ENCODE assay signal across 32 cellular contexts in the genomic region with DNA sequence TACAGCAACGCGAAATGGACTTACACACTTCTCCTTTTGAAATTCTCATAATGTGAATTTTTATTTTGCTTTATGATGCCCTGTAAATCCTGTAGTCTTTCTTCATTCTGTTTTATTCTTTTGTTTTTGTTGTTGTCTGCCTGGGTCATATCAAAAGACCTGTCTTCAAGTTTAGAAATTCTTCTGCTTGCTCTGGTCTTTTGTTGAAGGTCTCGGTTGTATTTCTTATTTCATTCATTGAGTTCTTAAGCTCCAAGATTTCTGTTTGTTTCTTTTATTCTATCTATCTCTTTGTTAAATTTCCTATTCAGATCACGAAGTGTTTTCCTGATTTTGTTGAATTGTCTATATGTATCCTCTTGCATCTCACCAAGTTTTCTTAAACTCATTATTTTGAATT.
"Had no signal": no experiment of that assay in that cellular context is flagged by ENCODE, and none has a peak within 500 bp of the region (broad histone marks: within the 10 kb centered on the region; RNA-seq: fewer than 3 reads in every experiment).

No MANE protein-coding gene starts in this region.

- H3K4me1 ChIP-seq: ascending aorta, breast epithelium had no signal

- FAIRE-seq: astrocyte had no signal

- DNase-seq: activated effector memory CD4-positive, alpha-beta T cell treated with anti-CD3 and anti-CD28 coated beads, Interleukin-2, amount 50 U/mL, for 16 hours; activated effector memory CD4-positive, alpha-beta T cell treated with Interleukin-2 at 50 U/mL for 16 hours; activated gamma-delta T cell; activated gamma-delta T cell treated with Interleukin-2 at 50 U/mL for 16 hours; activated naive CD4-positive, alpha-beta T cell; activated naive CD4-positive, alpha-beta T cell treated with anti-CD3 and anti-CD28 coated beads for 36 hours; activated naive CD4-positive, alpha-beta T cell treated with anti-CD3 and anti-CD28 coated beads, Interleukin-2, amount 10 ng/mL, durations not matched to agents 7 days and 5 days; activated naive CD4-positive, alpha-beta T cell treated with anti-CD3 and anti-CD28 coated beads, Interleukin-2, amount 50 U/mL, for 16 hours; activated naive CD4-positive, alpha-beta T cell treated with Interleukin-2 at 50 U/mL for 16 hours; activated naive CD8-positive, alpha-beta T cell treated with anti-CD3 and anti-CD28 coated beads for 36 hours; activated naive CD8-positive, alpha-beta T cell treated with anti-CD3 and anti-CD28 coated beads, Interleukin-2, amount 10 ng/mL, durations not matched to agents 7 days and 5 days; activated naive CD8-positive, alpha-beta T cell treated with anti-CD3 and anti-CD28 coated beads, Interleukin-2, amount 50 U/mL, for 24 hours; activated T-cell treated with anti-CD3 and anti-CD28 coated beads, Interleukin-2, amount 50 U/mL, for 1 hour; activated T-cell treated with anti-CD3 and anti-CD28 coated beads, Interleukin-2, amount 50 U/mL, for 24 hours; activated T-cell treated with anti-CD3 and anti-CD28 coated beads, Interleukin-2, amount 50 U/mL, for 4 hours; activated T-cell treated with anti-CD3 and anti-CD28 coated beads, Interleukin-2, amount 50 U/mL, for 48 hours; activated T-cell treated with anti-CD3 and anti-CD28 coated beads, Interleukin-2, amount 50 U/mL, for 72 hours; adrenal gland; amniotic stem cell; amygdala; anterior cingulate cortex; aorta; body of pancreas; brain microvascular endothelial cell; caudate nucleus; central memory CD4-positive, alpha-beta T cell; cerebellar nuclear complex had no signal

- H3K36me3 ChIP-seq: adrenal gland, ascending aorta, brain microvascular endothelial cell, breast epithelium, cardiac muscle cell had no signal

- H3K27ac ChIP-seq: adrenal gland, ascending aorta, body of pancreas, brain microvascular endothelial cell, breast epithelium, cardiac muscle cell had no signal

- H3K27me3 ChIP-seq: adrenal gland, ascending aorta, body of pancreas, brain microvascular endothelial cell, breast epithelium, cardiac muscle cell had no signal

- H3K4me3 ChIP-seq: adrenal gland, ascending aorta, body of pancreas, breast epithelium, cardiac muscle cell had no signal

- ATAC-seq: activated naive CD4-positive, alpha-beta T cell treated with anti-CD3 and anti-CD28 coated beads, Interleukin-2, amount 50 U/mL, for 72 hours; activated naive CD8-positive, alpha-beta T cell treated with anti-CD3 and anti-CD28 coated beads, Interleukin-2, amount 50 U/mL, for 24 hours; activated T-cell treated with anti-CD3 and anti-CD28 coated beads, Interleukin-2, amount 50 U/mL, for 4 hours; activated T-cell treated with anti-CD3 and anti-CD28 coated beads, Interleukin-2, amount 50 U/mL, for 72 hours; body of pancreas had no signal
